ENCODE assay signal across 1 cellular context in genomic region chr12:68560823-68561422, GRCh38.
TF ChIP-seq lines count a peak whose summit lies in the region.

No MANE protein-coding gene starts in this region.

TF ChIP-seq in H1, 55 proteins besides CTCF, POLR2A, EP300 and RAD21 (continued from another document):
- TF ChIP-seq CHD1 (IDR thresholded peaks at IDR 0.05; ENCODE audit: low read depth, low read length) (no peak), ATF3 (IDR thresholded peaks at IDR 0.05; ENCODE audit: insufficient read depth, low read depth, low read length) (no peak), BCL11A (IDR thresholded peaks at IDR 0.05; ENCODE audit: low read depth in 2 of 2, low read length in 2 of 2) (no peak), KDM4A (IDR thresholded peaks at IDR 0.05; ENCODE audit: low read depth, low read length, severe bottlenecking) (no peak), SAP30 (IDR thresholded peaks at IDR 0.05; ENCODE audit: insufficient read depth, insufficient replicate concordance, low read length) (no peak), POU5F1 (IDR thresholded peaks at IDR 0.05; ENCODE audit: low read depth, low read length) (no peak), CBX8 (IDR thresholded peaks at IDR 0.05; ENCODE audit: borderline replicate concordance, low read depth, low read length) (no peak), KDM1A (IDR thresholded peaks at IDR 0.05; ENCODE audit: borderline replicate concordance, low read length) (no peak), CBX5 (IDR thresholded peaks at IDR 0.05; ENCODE audit: low read depth, low read length) (no peak), E2F6 (IDR thresholded peaks at IDR 0.05) (no peak), HDAC6 (IDR thresholded peaks at IDR 0.05; ENCODE audit: low read depth, low read length) (no peak), SP1 (IDR thresholded peaks at IDR 0.05; ENCODE audit: low read depth, low read length) (no peak), SIRT6 (IDR thresholded peaks at IDR 0.05; ENCODE audit: low read length) (no peak), BACH1 (IDR thresholded peaks at IDR 0.05; ENCODE audit: low read length) (no peak), NRF1 (IDR thresholded peaks at IDR 0.05; ENCODE audit: low read depth, low read length) (no peak), CEBPB (IDR thresholded peaks at IDR 0.05; ENCODE audit: low read depth, low read length) (no peak)
